1 cellular context compared by ENCODE assay signal in genomic region chr2:70360661-70361316, GRCh38.
TF ChIP-seq lines count a peak whose summit lies in the region.

No MANE protein-coding gene starts in this region.

TF ChIP-seq in GM23338, 12 proteins besides CTCF, POLR2A, EP300 and RAD21:
- TF ChIP-seq CREB1 (CRISPR knock-in tag; IDR thresholded peaks at IDR 0.05; ENCODE audit: low read depth) (no peak), NANOG (IDR thresholded peaks at IDR 0.05; ENCODE audit: borderline replicate concordance) (no peak), REST (IDR thresholded peaks at IDR 0.05; ENCODE audit: unreplicated experiment) (no peak), JUNB (IDR thresholded peaks at IDR 0.05; ENCODE audit: unreplicated experiment) (no peak), EZH2phosphoT487 (IDR thresholded peaks at IDR 0.05; ENCODE audit: unreplicated experiment) (no peak), STAT1 (IDR thresholded peaks at IDR 0.05; ENCODE audit: unreplicated experiment) (no peak), ZNF462 (CRISPR knock-in tag; IDR thresholded peaks at IDR 0.05) (no peak)
